15 cellular contexts compared by ENCODE assay signal in genomic region chr6:35396991-35397390, GRCh38. TPM values are rescaled to one million over a fixed set of nuclear protein-coding genes. Genes with fewer than 3 reads are reported as not detected.
A peak's percentile ranks its signal among the peaks of the same experiment; 100 is the strongest.
DNase-seq lines count a peak whose midpoint lies in the region; ATAC-seq and TF ChIP-seq lines count a peak whose summit lies in the region.
"Had no signal": no experiment of that assay in that cellular context is flagged by ENCODE, and none has a peak within 500 bp of the region (broad histone marks: within the 10 kb centered on the region; RNA-seq: fewer than 3 reads in every experiment).

No MANE protein-coding gene starts in this region.

- H3K79me2 ChIP-seq in OCI-LY7 (ENCODE audit: insufficient read depth, low read depth, low read length): no peaks in the 10 kb centered on the region

- H3K9me3 ChIP-seq in stomach (no peaks in the 10 kb centered on the region), OCI-LY7 (ENCODE audit: low read length) (no peaks in the 10 kb centered on the region)

- POLR2A ChIA-PET in OCI-LY7 (lab: Charles Lee): no interaction called here

- BruUV-seq in OCI-LY7 (replicated peaks; lab: Mats Ljungman, UMichigan): no TSS peak

- no peaks in the 10 kb centered on the region for H3K9me3 Mint-ChIP-seq in activated T-cell treated with anti-CD3 and anti-CD28 coated beads, Interleukin-2, amount 50 U/mL, for 72 hours
- H3K9me3 Mint-ChIP-seq in activated T-cell treated with anti-CD3 and anti-CD28 coated beads, Interleukin-2, amount 50 U/mL, for 4 hours: no peaks in the 10 kb centered on the region
- H3K9me3 Mint-ChIP-seq: activated naive CD4-positive, alpha-beta T cell treated with anti-CD3 and anti-CD28 coated beads, Interleukin-2, amount 50 U/mL, for 24 hours had no signal

- no peak for DNase-seq in activated T-cell treated with anti-CD3 and anti-CD28 coated beads, Interleukin-2, amount 50 U/mL, for 72 hours
- DNase-seq in activated T-cell treated with anti-CD3 and anti-CD28 coated beads, Interleukin-2, amount 50 U/mL, for 4 hours: no peak
- DNase-seq in RPMI7951 (ENCODE audit: low read depth) (peak; percentile 72), stomach (peak; percentile 68), occipital lobe (lab: John Stamatoyannopoulos, UW) (no peak), OCI-LY7 (ENCODE audit: low spot score) (no peak)
- DNase-seq in stimulated activated CD4-positive, alpha-beta T cell treated with anti-CD3 and anti-CD28 coated beads, Interleukin-2, amount 100 ng/mL, for 24 hours: no peak
- DNase-seq: Calu3; NCI-H1048; NCI-H2171; stimulated activated CD4-positive, alpha-beta T cell treated with anti-CD3 and anti-CD28 coated beads, Interleukin-2, amount 100 ng/mL, for 48 hours; trophoblast cell had no signal

- H3K27me3 ChIP-seq in stomach: no peaks in the 10 kb centered on the region

- H3K4me3 ChIP-seq in stomach (no peak overlapping the region), OCI-LY7 (ENCODE audit: low read depth, low read length, poor library complexity, severe bottlenecking) (no peak overlapping the region)

- TF ChIP-seq EP300 in stomach (IDR thresholded peaks at IDR 0.05): no peak

- no peaks in the 10 kb centered on the region for H3K27me3 Mint-ChIP-seq in activated T-cell treated with anti-CD3 and anti-CD28 coated beads, Interleukin-2, amount 50 U/mL, for 72 hours (ENCODE audit: low read depth)
- no peaks in the 10 kb centered on the region for H3K27me3 Mint-ChIP-seq in activated T-cell treated with anti-CD3 and anti-CD28 coated beads, Interleukin-2, amount 50 U/mL, for 4 hours (ENCODE audit: low read depth)
- H3K27me3 Mint-ChIP-seq: activated naive CD4-positive, alpha-beta T cell treated with anti-CD3 and anti-CD28 coated beads, Interleukin-2, amount 50 U/mL, for 24 hours had no signal

- H3K27ac Mint-ChIP-seq in activated T-cell treated with anti-CD3 and anti-CD28 coated beads, Interleukin-2, amount 50 U/mL, for 72 hours: peak overlapping the region; percentile 13

- CTCF ChIA-PET in OCI-LY7 (lab: Charles Lee; ENCODE audit: unreplicated experiment): no interaction called here

- no peak overlapping the region for H3K4me3 Mint-ChIP-seq in activated T-cell treated with anti-CD3 and anti-CD28 coated beads, Interleukin-2, amount 50 U/mL, for 72 hours
- no peak overlapping the region for H3K4me3 Mint-ChIP-seq in activated T-cell treated with anti-CD3 and anti-CD28 coated beads, Interleukin-2, amount 50 U/mL, for 4 hours
- H3K4me3 Mint-ChIP-seq: activated naive CD4-positive, alpha-beta T cell treated with anti-CD3 and anti-CD28 coated beads, Interleukin-2, amount 50 U/mL, for 24 hours had no signal

- TF ChIP-seq CTCF in stomach (IDR thresholded peaks at IDR 0.05): no peak
- TF ChIP-seq CTCF in OCI-LY7 (conservative IDR thresholded peaks at IDR 0.05; ENCODE audit: low read length): no peak

- no peaks in the 10 kb centered on the region for H3K36me3 Mint-ChIP-seq in activated T-cell treated with anti-CD3 and anti-CD28 coated beads, Interleukin-2, amount 50 U/mL, for 72 hours (ENCODE audit: insufficient read depth in 2 of 2)
- H3K36me3 Mint-ChIP-seq in activated T-cell treated with anti-CD3 and anti-CD28 coated beads, Interleukin-2, amount 50 U/mL, for 4 hours (ENCODE audit: insufficient read depth): peaks cover 7% of the 10 kb centered on the region

- 52 to 67% (median 59%) methylated on average over 5 of the region's 5 CpGs for WGBS in stomach, 5 donors

- H3K4me1 ChIP-seq in stomach (peaks cover 22 to 67% (median 47%) of the 10 kb centered on the region in 4 donors), OCI-LY7 (ENCODE audit: insufficient read depth, low read length, poor library complexity, severe bottlenecking) (no peaks in the 10 kb centered on the region)

- H3K4me1 Mint-ChIP-seq in activated T-cell treated with anti-CD3 and anti-CD28 coated beads, Interleukin-2, amount 50 U/mL, for 72 hours (ENCODE audit: low read depth): peaks cover 52% of the 10 kb centered on the region
- H3K4me1 Mint-ChIP-seq in activated T-cell treated with anti-CD3 and anti-CD28 coated beads, Interleukin-2, amount 50 U/mL, for 4 hours (ENCODE audit: low read depth): peaks cover 37% of the 10 kb centered on the region

- no peaks in the 10 kb centered on the region for H3K9me2 ChIP-seq in OCI-LY7 (ENCODE audit: insufficient read depth, low read length)

- intact Hi-C loops in stomach (cut with DNase I; ENCODE audit: low total_unique reads): no loop called here
- intact Hi-C loops in OCI-LY7 (cut with micrococcal nuclease; ENCODE audit: unreplicated experiment): no loop called here

- no peaks in the 10 kb centered on the region for H4K20me1 ChIP-seq in OCI-LY7 (ENCODE audit: insufficient read depth, low read length)

- TF ChIP-seq POLR2A in stomach (IDR thresholded peaks at IDR 0.05): no peak

- no peak for ATAC-seq in activated T-cell treated with anti-CD3 and anti-CD28 coated beads, Interleukin-2, amount 50 U/mL, for 72 hours (replicated peaks in 1 of 2)
- no peak for ATAC-seq in activated T-cell treated with anti-CD3 and anti-CD28 coated beads, Interleukin-2, amount 50 U/mL, for 4 hours
- peak; percentile 13 for ATAC-seq in esophagus mucosa
- ATAC-seq: HepG2 had no signal

- no peak overlapping the region for H2AFZ ChIP-seq in OCI-LY7 (ENCODE audit: low read length)

- peak overlapping the region; percentile 18 to 61 (median 50) for H3K27ac ChIP-seq in stomach
- H3K27ac ChIP-seq in OCI-LY7 (ENCODE audit: low read depth, low read length, poor library complexity, severe bottlenecking): no peak overlapping the region

- no peak overlapping the region for H3K4me2 ChIP-seq in OCI-LY7 (ENCODE audit: low read length)

- peaks cover 0 to 3% (median 0%) of the 10 kb centered on the region in 4 donors for H3K36me3 ChIP-seq in stomach
- no peaks in the 10 kb centered on the region for H3K36me3 ChIP-seq in OCI-LY7 (ENCODE audit: insufficient read depth, low read length)

RNA-seq across cellular contexts. Expression of gene PPARD, which starts 54.6 kb away (rescaled TPM):
- total RNA-seq in activated T-cell treated with anti-CD3 and anti-CD28 coated beads, Interleukin-2, amount 50 U/mL, for 72 hours: 10 to 100 TPM; 24.1 to 27.9 TPM
- 10 to 100 TPM; 15.4 to 17.4 (median 16.9) TPM for total RNA-seq in activated T-cell treated with anti-CD3 and anti-CD28 coated beads, Interleukin-2, amount 50 U/mL, for 4 hours
- total RNA-seq in RPMI7951 (2014; rRNA removed; shearing (Covaris generic)): 9.0 and 11.1 TPM in 2 replicates
- 38.5 TPM for total RNA-seq in esophagus mucosa
- 10 to 100 TPM in 3 of 5 donors, 1 to 10 TPM in 2; 2.6 to 34.6 (median 10.5) TPM for total RNA-seq in stomach
- 10 to 100 TPM; 13.8 to 33.1 (median 22.0) TPM for polyA plus RNA-seq in stomach
- 2.2 TPM for total RNA-seq in occipital lobe
- total RNA-seq in OCI-LY7 (2014; rRNA removed; shearing (Covaris generic)): 4.6 and 6.1 TPM in 2 replicates
- 11.9 and 13.1 TPM in 2 replicates for total RNA-seq in OCI-LY7 (2022)

RNA-seq across cellular contexts. Expression of gene FANCE, which starts 55.1 kb away (rescaled TPM):
- total RNA-seq in activated T-cell treated with anti-CD3 and anti-CD28 coated beads, Interleukin-2, amount 50 U/mL, for 72 hours: 10 to 100 TPM; 22.0 to 27.2 TPM
- total RNA-seq in activated T-cell treated with anti-CD3 and anti-CD28 coated beads, Interleukin-2, amount 50 U/mL, for 4 hours: 10 to 100 TPM; 23.1 to 26.6 (median 24.8) TPM
- total RNA-seq in RPMI7951 (2014; rRNA removed; shearing (Covaris generic)): 6.0 and 7.0 TPM in 2 replicates
- total RNA-seq in esophagus mucosa (10.4 TPM), stomach (1 to 10 TPM; 1.3 to 8.3 (median 3.5) TPM), occipital lobe (9.5 TPM), OCI-LY7 (2022) (17.4 and 19.9 TPM in 2 replicates)
- 1 to 10 TPM; 3.1 to 4.9 (median 3.2) TPM for polyA plus RNA-seq in stomach
- total RNA-seq in OCI-LY7 (2014; rRNA removed; shearing (Covaris generic)): 12.4 and 14.4 TPM in 2 replicates

Comparison
In these comparisons a context has a peak if more than half of its experiments do, and no peak if none do; other contexts are left out.
1. DNase-seq: peak in RPMI7951 (single experiment) and stomach (single experiment); none in activated T-cell treated with anti-CD3 and anti-CD28 coated beads, Interleukin-2, amount 50 U/mL, for 72 hours (0 of 2), activated T-cell treated with anti-CD3 and anti-CD28 coated beads, Interleukin-2, amount 50 U/mL, for 4 hours (single experiment), occipital lobe (single experiment), OCI-LY7 (single experiment) and stimulated activated CD4-positive, alpha-beta T cell treated with anti-CD3 and anti-CD28 coated beads, Interleukin-2, amount 100 ng/mL, for 24 hours (0 of 2).